ENCODE assay signal across 1 cellular context in the genomic region with DNA sequence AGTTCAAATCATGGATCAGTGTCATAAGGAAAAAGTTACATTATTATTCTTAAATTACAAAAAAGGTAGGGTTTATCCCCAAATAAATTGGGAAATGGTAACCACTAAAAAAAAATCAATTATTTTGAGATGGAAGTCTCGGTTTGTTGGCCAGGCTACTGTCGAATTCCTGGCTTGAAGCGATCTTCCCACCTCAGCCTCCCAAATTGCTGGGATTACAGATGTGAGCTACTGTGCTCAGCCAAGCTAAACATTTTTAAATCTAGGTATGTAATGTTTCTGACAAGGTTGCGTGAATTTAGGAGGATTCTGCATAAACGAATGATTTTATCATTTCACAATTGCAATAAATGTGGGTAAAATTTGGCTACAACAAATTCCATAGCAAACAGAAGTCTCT.
TF ChIP-seq lines count a peak whose summit lies in the region.

No MANE protein-coding gene starts in this region.

TF ChIP-seq in GM12878, 131 proteins besides CTCF, POLR2A, EP300 and RAD21:
- TF ChIP-seq, protein P1, sequence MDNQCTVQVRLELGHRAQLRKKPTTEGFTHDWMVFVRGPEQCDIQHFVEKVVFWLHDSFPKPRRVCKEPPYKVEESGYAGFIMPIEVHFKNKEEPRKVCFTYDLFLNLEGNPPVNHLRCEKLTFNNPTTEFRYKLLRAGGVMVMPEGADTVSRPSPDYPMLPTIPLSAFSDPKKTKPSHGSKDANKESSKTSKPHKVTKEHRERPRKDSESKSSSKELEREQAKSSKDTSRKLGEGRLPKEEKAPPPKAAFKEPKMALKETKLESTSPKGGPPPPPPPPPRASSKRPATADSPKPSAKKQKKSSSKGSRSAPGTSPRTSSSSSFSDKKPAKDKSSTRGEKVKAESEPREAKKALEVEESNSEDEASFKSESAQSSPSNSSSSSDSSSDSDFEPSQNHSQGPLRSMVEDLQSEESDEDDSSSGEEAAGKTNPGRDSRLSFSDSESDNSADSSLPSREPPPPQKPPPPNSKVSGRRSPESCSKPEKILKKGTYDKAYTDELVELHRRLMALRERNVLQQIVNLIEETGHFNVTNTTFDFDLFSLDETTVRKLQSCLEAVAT (IDR thresholded peaks at IDR 0.05) = 0 out of 2 replicates have a peak, but pooled peaks have one; percentile 0
- no peak for TF ChIP-seq PAX5 (IDR thresholded peaks at IDR 0.05; ENCODE audit: borderline replicate concordance, low read depth, low read length)
- no peak for TF ChIP-seq BMI1 (IDR thresholded peaks at IDR 0.05; ENCODE audit: borderline replicate concordance)
